Comparison of ENCODE assay signal across 27 cellular contexts in genomic region chr15:47876986-47877385, GRCh38.
"Had no signal": no experiment of that assay in that cellular context is flagged by ENCODE, and none has a peak within 500 bp of the region (broad histone marks: within the 10 kb centered on the region; RNA-seq: fewer than 3 reads in every experiment).

No MANE protein-coding gene starts in this region.

- ATAC-seq: naive thymus-derived CD8-positive, alpha-beta T cell; natural killer cell treated with Interleukin-12 subunit alpha and Interleukin-12 subunit beta and Interleukin-15 and Interleukin-18, amount 100 ng/mL, for 72 hours; psoas muscle; right cardiac atrium; right lobe of liver; stimulated activated effector memory CD8-positive, alpha-beta T cell treated with anti-CD3 and anti-CD28 coated beads, Interleukin-12 subunit alpha, Interleukin-12 subunit beta, amount 100 ng/mL, for 72 hours; stimulated activated naive B cell treated with anti-CD40 and anti-IgM and Interleukin-4, amounts not matched to agents 10 μg/mL and 1 μg/mL and 100 μg/mL, for 72 hours had no signal

- H3K4me3 Mint-ChIP-seq: naive thymus-derived CD8-positive, alpha-beta T cell; natural killer cell treated with Interleukin-12 subunit alpha and Interleukin-12 subunit beta and Interleukin-15 and Interleukin-18, amount 100 ng/mL, for 72 hours; stimulated activated effector memory CD8-positive, alpha-beta T cell treated with anti-CD3 and anti-CD28 coated beads, Interleukin-12 subunit alpha, Interleukin-12 subunit beta, amount 100 ng/mL, for 72 hours; stimulated activated naive B cell treated with anti-CD40 and anti-IgM and Interleukin-4, amounts not matched to agents 10 μg/mL and 1 μg/mL and 100 μg/mL, for 72 hours; stimulated activated naive CD8-positive, alpha-beta T cell treated with anti-CD3 and anti-CD28 coated beads, Interleukin-15, Interleukin-2, amounts not matched to agents 100 ng/mL and 50 ng/mL, for 24 hours had no signal

- H3K4me1 ChIP-seq: parathyroid adenoma, psoas muscle, right lobe of liver, sigmoid colon, thyroid gland, vagina had no signal

- H3K27ac Mint-ChIP-seq: naive thymus-derived CD8-positive, alpha-beta T cell; natural killer cell treated with Interleukin-12 subunit alpha and Interleukin-12 subunit beta and Interleukin-15 and Interleukin-18, amount 100 ng/mL, for 72 hours; progenitor cell of endocrine pancreas; stimulated activated effector memory CD8-positive, alpha-beta T cell treated with anti-CD3 and anti-CD28 coated beads, Interleukin-12 subunit alpha, Interleukin-12 subunit beta, amount 100 ng/mL, for 72 hours; stimulated activated naive B cell treated with anti-CD40 and anti-IgM and Interleukin-4, amounts not matched to agents 10 μg/mL and 1 μg/mL and 100 μg/mL, for 72 hours; stimulated activated naive CD8-positive, alpha-beta T cell treated with anti-CD3 and anti-CD28 coated beads, Interleukin-15, Interleukin-2, amounts not matched to agents 100 ng/mL and 50 ng/mL, for 24 hours had no signal

- H3K4me1 Mint-ChIP-seq: naive thymus-derived CD8-positive, alpha-beta T cell; stimulated activated effector memory CD8-positive, alpha-beta T cell treated with anti-CD3 and anti-CD28 coated beads, Interleukin-12 subunit alpha, Interleukin-12 subunit beta, amount 100 ng/mL, for 72 hours; stimulated activated naive B cell treated with anti-CD40 and anti-IgM and Interleukin-4, amounts not matched to agents 10 μg/mL and 1 μg/mL and 100 μg/mL, for 72 hours had no signal

- H2AFZ ChIP-seq: parathyroid adenoma had no signal

- H3K27ac ChIP-seq: ovary, parathyroid adenoma, psoas muscle, right lobe of liver, sigmoid colon, stomach, thoracic aorta, thyroid gland, tibial nerve, upper lobe of left lung, vagina had no signal

- H3K4me3 ChIP-seq: ovary, psoas muscle, right lobe of liver, sigmoid colon, stomach, thoracic aorta, thyroid gland, tibial nerve, upper lobe of left lung, vagina had no signal

- H3K36me3 Mint-ChIP-seq: naive thymus-derived CD8-positive, alpha-beta T cell; natural killer cell treated with Interleukin-12 subunit alpha and Interleukin-12 subunit beta and Interleukin-15 and Interleukin-18, amount 100 ng/mL, for 72 hours; stimulated activated effector memory CD8-positive, alpha-beta T cell treated with anti-CD3 and anti-CD28 coated beads, Interleukin-12 subunit alpha, Interleukin-12 subunit beta, amount 100 ng/mL, for 72 hours had no signal

- H3K9ac ChIP-seq: parathyroid adenoma had no signal

- H3K36me3 ChIP-seq: ovary, right lobe of liver, sigmoid colon, stomach, thoracic aorta, thyroid gland, tibial nerve, upper lobe of left lung, vagina had no signal

- H3K9me3 Mint-ChIP-seq: natural killer cell treated with Interleukin-12 subunit alpha and Interleukin-12 subunit beta and Interleukin-15 and Interleukin-18, amount 100 ng/mL, for 72 hours; stimulated activated effector memory CD8-positive, alpha-beta T cell treated with anti-CD3 and anti-CD28 coated beads, Interleukin-12 subunit alpha, Interleukin-12 subunit beta, amount 100 ng/mL, for 72 hours had no signal

- DNase-seq: naive thymus-derived CD8-positive, alpha-beta T cell; occipital lobe; ovary; posterior cingulate gyrus; psoas muscle; right cardiac atrium; right lobe of liver; sigmoid colon; small intestine; stimulated activated CD4-positive, alpha-beta T cell treated with anti-CD3 and anti-CD28 coated beads, Interleukin-15, amount 100 ng/mL, for 24 hours; stimulated activated CD4-positive, alpha-beta T cell treated with anti-CD3 and anti-CD28 coated beads, Interleukin-2, amount 100 ng/mL, for 24 hours; stimulated activated CD4-positive, alpha-beta T cell treated with anti-CD3 and anti-CD28 coated beads, Interleukin-2, amount 100 ng/mL, for 48 hours; stimulated activated CD4-positive, alpha-beta T cell treated with anti-CD3 and anti-CD28 coated beads, Interleukin-4, amount 100 ng/mL, for 24 hours; stimulated activated naive B cell treated with anti-CD40 and anti-IgM and Interleukin-4, amounts not matched to agents 10 μg/mL and 1 μg/mL and 100 μg/mL, for 72 hours; stimulated activated naive CD4-positive, alpha-beta T cell treated with Interleukin-2 at 50 U/mL for 16 hours; stomach; thyroid gland; trophoblast cell had no signal

- H3K27me3 ChIP-seq: ovary, right lobe of liver, sigmoid colon, stomach, thyroid gland, tibial nerve, upper lobe of left lung, vagina had no signal

- H3K9me3 ChIP-seq: ovary, psoas muscle, right lobe of liver, sigmoid colon, stomach, thoracic aorta, thyroid gland, tibial nerve, upper lobe of left lung, vagina had no signal
